Comparison of ENCODE assay signal across 8 cellular contexts in genomic region chr15:77187751-77188464, GRCh38.
DNase-seq lines count a peak whose midpoint lies in the region; ATAC-seq, FAIRE-seq and TF ChIP-seq lines count a peak whose summit lies in the region.

No MANE protein-coding gene starts in this region.

- ATAC-seq in GM18868 (IDR thresholded peaks at IDR 0.05; ENCODE audit: unreplicated experiment) (peak; percentile 57), HepG2 (no peak)

- no peak for FAIRE-seq in HepG2 (lab: Jason Lieb, UNC)

- no peaks in the 10 kb centered on the region for H3K9me3 ChIP-seq in KOPT-K1 (ENCODE audit: insufficient read depth, low read length, poor library complexity, severe bottlenecking)
- H3K9me3 ChIP-seq in HepG2 (ENCODE audit: low read length), result no peaks in the 10 kb centered on the region
- no peaks in the 10 kb centered on the region for H3K9me3 ChIP-seq in transverse colon

- CTCF ChIA-PET in HepG2 (lab: Yijun Ruan, JAX; ENCODE audit: low intra/inter-chr PET ratio, low total read pairs), result no interaction called here

- H3K4me1 ChIP-seq in HepG2 (ENCODE audit: insufficient read depth, low read length), result peaks cover 30% of the 10 kb centered on the region
- peaks cover 3 to 43% (median 26%) of the 10 kb centered on the region in 4 donors for H3K4me1 ChIP-seq in transverse colon

- POLR2A ChIA-PET in HepG2 (lab: Yijun Ruan, JAX), result no interaction called here

- TF ChIP-seq CTCF in astrocyte of the spinal cord (IDR thresholded peaks at IDR 0.05; ENCODE audit: low read depth, low read length), result no peak
- no peak for TF ChIP-seq CTCF in HepG2 (CRISPR knock-in tag; IDR thresholded peaks at IDR 0.05)
- no peak for TF ChIP-seq CTCF in transverse colon (IDR thresholded peaks at IDR 0.05)

- H3K4me3 ChIP-seq in astrocyte of the spinal cord (ENCODE audit: low read depth, low read length) (no peak overlapping the region), HepG2 (replicated peaks in 1 of 3; ENCODE audit: insufficient read depth in 1 of 3, low read depth in 2 of 3, low read length in 3 of 3) (no peak overlapping the region), transverse colon (no peak overlapping the region)

- intact Hi-C loops in HepG2 (cut with micrococcal nuclease; ENCODE audit: unreplicated experiment), result loop anchor here (5.0 kb wide), 1 partner anchor 354 kb away; no protein-coding TSS in a partner anchor
- intact Hi-C loops in transverse colon (cut with DNase I; ENCODE audit: low total_unique reads), result loop anchor here (10.0 kb wide), 1 partner anchor 317 kb away; no protein-coding TSS in a partner anchor

- H4K20me1 ChIP-seq in HepG2 (ENCODE audit: insufficient read depth, low read length), result no peaks in the 10 kb centered on the region

- H3K9ac ChIP-seq in HepG2 (ENCODE audit: insufficient read depth, low read depth, low read length), result no peak overlapping the region

- TF ChIP-seq EP300 in HepG2 (IDR thresholded peaks at IDR 0.05; ENCODE audit: low read depth in 2 of 2, low read length in 2 of 2) (no peak), HepG2 (CRISPR knock-in tag; IDR thresholded peaks at IDR 0.05; ENCODE audit: borderline replicate concordance) (no peak), transverse colon (IDR thresholded peaks at IDR 0.05; ENCODE audit: low read depth) (no peak)

- no peaks in the 10 kb centered on the region for H3K36me3 ChIP-seq in KOPT-K1 (ENCODE audit: insufficient read depth, low read length)
- no peaks in the 10 kb centered on the region for H3K36me3 ChIP-seq in HepG2 (replicated peaks in 1 of 2; ENCODE audit: control insufficient read depth in 1 of 2, insufficient read depth in 2 of 2, low read length in 2 of 2)
- no peaks in the 10 kb centered on the region for H3K36me3 ChIP-seq in transverse colon

- DNase-seq in astrocyte of the spinal cord (ENCODE audit: low read depth, low spot score), result peak; percentile 61
- DNase-seq in HepG2 (ENCODE audit: low spot score), result no peak
- DNase-seq in transverse colon, result peak; percentile 18
- no peak for DNase-seq in NCI-H748 treated with DMSO at 0.1 percent for 48 hours (lab: John Stamatoyannopoulos, UW)
- DNase-seq in activated CD8-positive, alpha-beta memory T cell treated with anti-CD3 and anti-CD28 coated beads, Interleukin-2, amount 50 U/mL, for 48 hours, result no peak
- DNase-seq in stimulated activated CD4-positive, alpha-beta T cell treated with anti-CD3 and anti-CD28 coated beads, Interleukin-12 subunit alpha, Interleukin-12 subunit beta, amount 100 ng/mL, for 4 hours, result no peak

- TF ChIP-seq RAD21 in HepG2 (CRISPR knock-in tag; IDR thresholded peaks at IDR 0.05), result no peak

- H3K4me2 ChIP-seq in HepG2 (ENCODE audit: low read depth, low read length), result no peak overlapping the region

- BruUV-seq in HepG2 (replicated peaks; lab: Mats Ljungman, UMichigan), result no TSS peak

- WGBS in HepG2 (ENCODE audit: low lambda C conversion rate), result 91% methylated on average over 4 of the region's 4 CpGs
- WGBS in transverse colon (ENCODE audit: low coverage in 1 of 2), 2 donors, result 48 to 57% methylated on average over 4 of the region's 4 CpGs

- TF ChIP-seq POLR2A in HepG2 (IDR thresholded peaks at IDR 0.05; ENCODE audit: insufficient read depth in 1 of 2, low read depth in 2 of 2, low read length in 2 of 2), result no peak
- no peak for TF ChIP-seq POLR2A in transverse colon (IDR thresholded peaks at IDR 0.05)

- H2AFZ ChIP-seq in HepG2 (ENCODE audit: low read length), result no peak overlapping the region

- in situ Hi-C loops in astrocyte of the spinal cord (cut with HindIII; ENCODE audit: low sequenced_read_pairs), result no loop called here
- in situ Hi-C loops in HepG2 (cut with HindIII; ENCODE audit: extremely low pct_ligation_motif_present, low pct_unique_long_range_greater_than_20kb), result loop anchor here (5.0 kb wide), 1 partner anchor 354 kb away; no protein-coding TSS in a partner anchor
- in situ Hi-C loops in transverse colon (cut with MboI; ENCODE audit: low pct_ligation_motif_present in 1 of 4, low pct_unique_long_range_greater_than_20kb in 1 of 4, low sequenced_read_pairs in 3 of 4), result no loop called here

- H3K27me3 ChIP-seq in HepG2 (ENCODE audit: control insufficient read depth in 1 of 2, insufficient read depth in 2 of 2, low read length in 2 of 2) (no peaks in the 10 kb centered on the region), transverse colon (no peaks in the 10 kb centered on the region)

- H3K27ac ChIP-seq in KOPT-K1 (ENCODE audit: low read depth, low read length, poor library complexity, severe bottlenecking) (peak overlapping the region; percentile 44), HepG2 (ENCODE audit: extremely low read length, insufficient read depth, low read length) (no peak overlapping the region), transverse colon (peak overlapping the region; percentile 40 to 59 (median 54))

- H3K79me2 ChIP-seq in HepG2 (ENCODE audit: insufficient read depth, low read length), result no peaks in the 10 kb centered on the region

TF ChIP-seq in HepG2, 621 proteins besides CTCF, POLR2A, EP300 and RAD21:
- TF ChIP-seq MAFK (conservative IDR thresholded peaks at IDR 0.05 in 1 of 2, IDR thresholded peaks at IDR 0.05 in 1 of 2; ENCODE audit: low read length in 2 of 2) (peak; percentile 50 to 64), MAFF (IDR thresholded peaks at IDR 0.05; ENCODE audit: low read depth, low read length) (peak; percentile 35; the same call in 1 of the 2 replicates), ZNF549 (CRISPR knock-in tag; IDR thresholded peaks at IDR 0.05) (no peak)

Comparison
In these comparisons a context has a peak if more than half of its experiments do, and no peak if none do; other contexts are left out.
1. DNase-seq: peak in astrocyte of the spinal cord (single experiment) and transverse colon (single experiment); none in HepG2 (single experiment), NCI-H748 treated with DMSO at 0.1 percent for 48 hours (single experiment), activated CD8-positive, alpha-beta memory T cell treated with anti-CD3 and anti-CD28 coated beads, Interleukin-2, amount 50 U/mL, for 48 hours (single experiment) and stimulated activated CD4-positive, alpha-beta T cell treated with anti-CD3 and anti-CD28 coated beads, Interleukin-12 subunit alpha, Interleukin-12 subunit beta, amount 100 ng/mL, for 4 hours (single experiment).